ENCODE assay signal across 1 cellular context in the genomic region with DNA sequence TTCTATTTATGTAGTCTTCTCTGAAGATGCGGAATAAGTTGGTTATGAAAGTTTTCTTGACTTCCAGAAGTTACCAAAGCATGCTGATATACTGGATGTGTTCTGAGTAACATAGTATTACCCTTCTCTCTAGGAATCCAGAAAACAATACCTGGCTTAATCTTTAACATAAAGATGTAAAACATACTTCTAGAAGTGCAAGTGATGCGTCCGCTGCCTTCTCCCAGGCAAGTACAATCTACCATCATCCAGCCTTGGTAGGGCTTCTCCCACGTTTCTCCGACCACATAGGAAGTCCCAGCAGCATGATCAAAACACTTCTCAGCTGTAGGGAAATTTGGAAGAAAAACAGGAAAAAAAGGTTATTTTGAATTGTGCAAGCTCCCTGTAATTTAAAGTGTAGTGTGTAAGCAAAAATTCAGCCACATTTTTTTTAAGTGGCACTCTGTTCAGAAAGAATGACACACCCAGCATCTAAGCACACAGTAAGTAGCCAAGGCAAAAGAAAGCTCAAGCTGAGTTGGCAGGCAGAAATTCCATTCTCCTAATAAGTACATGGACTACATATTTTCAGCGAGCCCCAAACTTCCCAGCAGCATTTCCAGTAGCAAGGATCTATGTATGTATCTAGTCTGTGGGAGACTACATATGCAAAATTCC.
TF ChIP-seq lines count a peak whose summit lies in the region.

No MANE protein-coding gene starts in this region.

TF ChIP-seq in HCT116, 20 proteins besides CTCF, POLR2A, EP300 and RAD21 (continued from another document):
- TF ChIP-seq, protein P1, sequence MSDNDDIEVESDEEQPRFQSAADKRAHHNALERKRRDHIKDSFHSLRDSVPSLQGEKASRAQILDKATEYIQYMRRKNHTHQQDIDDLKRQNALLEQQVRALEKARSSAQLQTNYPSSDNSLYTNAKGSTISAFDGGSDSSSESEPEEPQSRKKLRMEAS (IDR thresholded peaks at IDR 0.05), result no peak
- TF ChIP-seq SRF (IDR thresholded peaks at IDR 0.05; ENCODE audit: low read depth), result no peak
- TF ChIP-seq EZH2 (IDR thresholded peaks at IDR 0.05), result no peak
- TF ChIP-seq ZNF274 (IDR thresholded peaks at IDR 0.05; ENCODE audit: low read depth, low read length), result no peak
- TF ChIP-seq, protein P2, sequence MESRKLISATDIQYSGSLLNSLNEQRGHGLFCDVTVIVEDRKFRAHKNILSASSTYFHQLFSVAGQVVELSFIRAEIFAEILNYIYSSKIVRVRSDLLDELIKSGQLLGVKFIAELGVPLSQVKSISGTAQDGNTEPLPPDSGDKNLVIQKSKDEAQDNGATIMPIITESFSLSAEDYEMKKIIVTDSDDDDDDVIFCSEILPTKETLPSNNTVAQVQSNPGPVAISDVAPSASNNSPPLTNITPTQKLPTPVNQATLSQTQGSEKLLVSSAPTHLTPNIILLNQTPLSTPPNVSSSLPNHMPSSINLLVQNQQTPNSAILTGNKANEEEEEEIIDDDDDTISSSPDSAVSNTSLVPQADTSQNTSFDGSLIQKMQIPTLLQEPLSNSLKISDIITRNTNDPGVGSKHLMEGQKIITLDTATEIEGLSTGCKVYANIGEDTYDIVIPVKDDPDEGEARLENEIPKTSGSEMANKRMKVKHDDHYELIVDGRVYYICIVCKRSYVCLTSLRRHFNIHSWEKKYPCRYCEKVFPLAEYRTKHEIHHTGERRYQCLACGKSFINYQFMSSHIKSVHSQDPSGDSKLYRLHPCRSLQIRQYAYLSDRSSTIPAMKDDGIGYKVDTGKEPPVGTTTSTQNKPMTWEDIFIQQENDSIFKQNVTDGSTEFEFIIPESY (IDR thresholded peaks at IDR 0.05; ENCODE audit: extremely low read depth, insufficient replicate concordance, low read length), result no peak
- no peak for TF ChIP-seq POLR2AphosphoS5 (IDR thresholded peaks at IDR 0.05; ENCODE audit: low read depth, low read length)
